ENCODE assay signal across 26 cellular contexts in the genomic region with DNA sequence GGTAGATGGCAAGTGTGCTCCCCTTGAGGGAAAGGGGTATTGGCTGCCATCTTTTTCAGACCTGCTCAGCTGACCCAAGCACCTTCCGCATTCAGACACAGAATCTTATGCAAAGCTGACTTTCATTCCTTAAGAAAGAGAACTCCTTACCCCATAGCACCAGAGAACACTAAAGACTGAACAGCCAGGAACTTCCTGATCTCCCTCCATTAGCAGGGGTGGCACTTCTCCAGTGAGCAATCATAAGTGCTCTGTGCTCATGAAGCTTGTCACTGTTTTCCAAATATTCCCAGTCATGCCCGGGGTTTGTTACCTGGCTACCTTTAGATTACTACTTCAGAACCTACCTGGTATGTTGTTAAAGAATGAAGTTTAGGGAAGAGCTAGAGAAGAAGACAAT. TPM values are rescaled to one million over a fixed set of nuclear protein-coding genes. Genes with fewer than 3 reads are reported as not detected.
"Had no signal": no experiment of that assay in that cellular context is flagged by ENCODE, and none has a peak within 500 bp of the region (broad histone marks: within the 10 kb centered on the region; RNA-seq: fewer than 3 reads in every experiment).

No MANE protein-coding gene starts in this region.

- H3K27ac ChIP-seq: ascending aorta, coronary artery, dorsolateral prefrontal cortex, esophagus muscularis mucosa, foreskin keratinocyte, gastrocnemius medialis had no signal

- ATAC-seq: activated CD4-positive, alpha-beta T cell treated with anti-CD3 and anti-CD28 coated beads for 36 hours; activated naive CD4-positive, alpha-beta T cell treated with anti-CD3 and anti-CD28 coated beads, Interleukin-2, amount 50 U/mL, for 72 hours; activated T-cell treated with anti-CD3 and anti-CD28 coated beads, Interleukin-2, amount 50 U/mL, for 72 hours; foreskin keratinocyte; gastrocnemius medialis; T-helper 17 cell had no signal

- H3K4me3 ChIP-seq: ascending aorta, coronary artery, dorsolateral prefrontal cortex, esophagus muscularis mucosa, gastrocnemius medialis had no signal

- DNase-seq: activated CD4-positive, alpha-beta memory T cell treated with anti-CD3 and anti-CD28 coated beads, Interleukin-2, amount 10 ng/mL, durations not matched to agents 7 days and 5 days; activated CD4-positive, alpha-beta T cell treated with anti-CD3 and anti-CD28 coated beads for 36 hours; activated CD4-positive, alpha-beta T cell treated with anti-CD3 and anti-CD28 coated beads, Interleukin-2, amount 10 ng/mL, durations not matched to agents 24 days and 14 days; activated CD4-positive, CD25-positive, alpha-beta regulatory T cell; activated CD4-positive, CD25-positive, alpha-beta regulatory T cell treated with anti-CD3 and anti-CD28 coated beads, Interleukin-2, amount 50 U/mL, for 72 hours; activated CD8-positive, alpha-beta memory T cell treated with anti-CD3 and anti-CD28 coated beads, Interleukin-2, amount 50 U/mL, for 48 hours; activated gamma-delta T cell; activated naive CD4-positive, alpha-beta T cell; activated naive CD4-positive, alpha-beta T cell treated with anti-CD3 and anti-CD28 coated beads, Interleukin-2, amount 10 ng/mL, durations not matched to agents 7 days and 5 days; activated naive CD8-positive, alpha-beta T cell treated with anti-CD3 and anti-CD28 coated beads, Interleukin-2, amount 10 ng/mL, durations not matched to agents 7 days and 5 days; activated T-cell treated with anti-CD3 and anti-CD28 coated beads for 4 hours; activated T-cell treated with anti-CD3 and anti-CD28 coated beads, Interleukin-2, amount 50 U/mL, for 24 hours; activated T-cell treated with anti-CD3 and anti-CD28 coated beads, Interleukin-2, amount 50 U/mL, for 72 hours; dorsolateral prefrontal cortex; effector memory CD4-positive, alpha-beta T cell; endodermal cell; foreskin keratinocyte; gastrocnemius medialis; T-helper 1 cell; T-helper 17 cell; T1000 had no signal

- H3K36me3 ChIP-seq: ascending aorta, esophagus muscularis mucosa, gastrocnemius medialis had no signal

- H3K9me3 ChIP-seq: ascending aorta, esophagus muscularis mucosa, gastrocnemius medialis had no signal

- H3K27me3 ChIP-seq: ascending aorta, esophagus muscularis mucosa, foreskin keratinocyte, gastrocnemius medialis had no signal

- H3K4me1 ChIP-seq: ascending aorta, esophagus muscularis mucosa, gastrocnemius medialis had no signal

RNA-seq across cellular contexts. Expression of a gene that starts 11.9 kb away (rescaled TPM):
- total RNA-seq: activated CD4-positive, alpha-beta memory T cell treated with anti-CD3 and anti-CD28 coated beads, Interleukin-2, amount 10 ng/mL, durations not matched to agents 7 days and 5 days; activated CD4-positive, alpha-beta T cell treated with anti-CD3 and anti-CD28 coated beads for 36 hours; activated CD4-positive, alpha-beta T cell treated with anti-CD3 and anti-CD28 coated beads, Interleukin-2, amount 10 ng/mL, durations not matched to agents 24 days and 14 days; activated naive CD4-positive, alpha-beta T cell treated with anti-CD3 and anti-CD28 coated beads, Interleukin-2, amount 50 U/mL, for 72 hours; activated naive CD8-positive, alpha-beta T cell treated with anti-CD3 and anti-CD28 coated beads, Interleukin-2, amount 10 ng/mL, durations not matched to agents 7 days and 5 days; activated T-cell treated with anti-CD3 and anti-CD28 coated beads, Interleukin-2, amount 50 U/mL, for 72 hours; ascending aorta; cardiac septum; endodermal cell; esophagus muscularis mucosa; T-helper 17 cell had no signal
